In the genomic region with DNA sequence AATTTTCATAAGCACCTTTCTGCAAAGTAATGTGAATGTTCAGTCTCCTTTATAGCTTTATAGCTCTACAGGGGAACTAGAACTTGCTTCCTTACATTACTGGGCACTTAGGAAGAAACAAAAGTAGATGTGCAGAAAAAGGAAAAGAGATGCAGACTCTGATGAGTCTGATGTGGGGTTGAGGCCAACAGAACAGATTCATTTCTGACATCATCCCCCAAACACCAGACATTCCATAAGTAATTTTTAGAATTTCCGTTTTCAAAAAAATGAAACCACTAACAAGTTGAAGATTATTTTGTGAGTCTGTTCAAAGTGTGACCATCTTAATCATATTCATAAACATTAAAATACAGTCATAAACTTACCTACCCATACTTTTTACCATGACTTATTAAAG, we compare ENCODE assay signal across 28 cellular contexts.
"Had no signal": no experiment of that assay in that cellular context is flagged by ENCODE, and none has a peak within 500 bp of the region (broad histone marks: within the 10 kb centered on the region; RNA-seq: fewer than 3 reads in every experiment).

No MANE protein-coding gene starts in this region.

- H3K27ac Mint-ChIP-seq: activated CD8-positive, alpha-beta T cell treated with anti-CD3 and anti-CD28 coated beads, Interleukin-2, amount 10 ng/mL, durations not matched to agents 7 days and 5 days; activated naive CD4-positive, alpha-beta T cell treated with anti-CD3 and anti-CD28 coated beads, Interleukin-2, amount 50 U/mL, for 24 hours; activated T-helper 1 cell treated with anti-CD3 and anti-CD28 coated beads, Interleukin-12 subunit alpha, Interleukin-12 subunit beta, Interleukin-2, Interleukin-4 antibody, amounts not matched to agents 30 ng/mL and 10 ng/mL and 1 ng/mL, durations not matched to agents 14 hours and 24 hours and 36 hours; endodermal cell; naive thymus-derived CD8-positive, alpha-beta T cell; stimulated activated memory B cell treated with anti-CD40 and anti-IgM and Interleukin-4, amounts not matched to agents 10 μg/mL and 1 μg/mL and 100 μg/mL, for 72 hours; T-cell; T-helper 2 cell treated with Interferon-gamma antibody and Interleukin-4, amounts not matched to agents 5 μg/mL and 100 μg/mL, for 36 hours had no signal

- H3K9me3 Mint-ChIP-seq: activated naive CD4-positive, alpha-beta T cell treated with anti-CD3 and anti-CD28 coated beads, Interleukin-2, amount 50 U/mL, for 24 hours; activated T-helper 1 cell treated with anti-CD3 and anti-CD28 coated beads, Interleukin-12 subunit alpha, Interleukin-12 subunit beta, Interleukin-2, Interleukin-4 antibody, amounts not matched to agents 30 ng/mL and 10 ng/mL and 1 ng/mL, durations not matched to agents 14 hours and 24 hours and 36 hours; stimulated activated memory B cell treated with anti-CD40 and anti-IgM and Interleukin-4, amounts not matched to agents 10 μg/mL and 1 μg/mL and 100 μg/mL, for 72 hours; T-cell; T-helper 2 cell treated with Interferon-gamma antibody and Interleukin-4, amounts not matched to agents 5 μg/mL and 100 μg/mL, for 36 hours had no signal

- H3K9me3 ChIP-seq: adrenal gland, breast epithelium, left ventricle myocardium inferior, ovary, psoas muscle, stomach, suprapubic skin, tibial nerve had no signal

- H3K27ac ChIP-seq: adrenal gland, ascending aorta, breast epithelium, left ventricle myocardium inferior, ovary, psoas muscle, skin epidermis, stomach, suprapubic skin, tibial nerve, VCaP had no signal

- H3K4me3 Mint-ChIP-seq: activated CD8-positive, alpha-beta T cell treated with anti-CD3 and anti-CD28 coated beads, Interleukin-2, amount 10 ng/mL, durations not matched to agents 7 days and 5 days; activated naive CD4-positive, alpha-beta T cell treated with anti-CD3 and anti-CD28 coated beads, Interleukin-2, amount 50 U/mL, for 24 hours; activated T-helper 1 cell treated with anti-CD3 and anti-CD28 coated beads, Interleukin-12 subunit alpha, Interleukin-12 subunit beta, Interleukin-2, Interleukin-4 antibody, amounts not matched to agents 30 ng/mL and 10 ng/mL and 1 ng/mL, durations not matched to agents 14 hours and 24 hours and 36 hours; endodermal cell; naive thymus-derived CD8-positive, alpha-beta T cell; stimulated activated memory B cell treated with anti-CD40 and anti-IgM and Interleukin-4, amounts not matched to agents 10 μg/mL and 1 μg/mL and 100 μg/mL, for 72 hours; T-cell; T-helper 2 cell treated with Interferon-gamma antibody and Interleukin-4, amounts not matched to agents 5 μg/mL and 100 μg/mL, for 36 hours had no signal

- H3K4me3 ChIP-seq: adrenal gland, ascending aorta, breast epithelium, left ventricle myocardium inferior, ovary, psoas muscle, skin epidermis, stomach, suprapubic skin, tibial nerve had no signal

- H3K36me3 ChIP-seq: breast epithelium, ovary had no signal

- H3K27me3 ChIP-seq: adrenal gland, ascending aorta, breast epithelium, ovary, stomach, suprapubic skin, tibial nerve had no signal

- ATAC-seq: activated CD4-positive, CD25-positive, alpha-beta regulatory T cell treated with anti-CD3 and anti-CD28 coated beads, Interleukin-2, amount 50 U/mL, for 24 hours; activated CD8-positive, alpha-beta T cell treated with anti-CD3 and anti-CD28 coated beads, Interleukin-2, amount 10 ng/mL, durations not matched to agents 7 days and 5 days; naive thymus-derived CD8-positive, alpha-beta T cell; psoas muscle; right cardiac atrium; stimulated activated memory B cell treated with anti-CD40 and anti-IgM and Interleukin-4, amounts not matched to agents 10 μg/mL and 1 μg/mL and 100 μg/mL, for 72 hours; T-cell had no signal

- H3K4me1 Mint-ChIP-seq: stimulated activated memory B cell treated with anti-CD40 and anti-IgM and Interleukin-4, amounts not matched to agents 10 μg/mL and 1 μg/mL and 100 μg/mL, for 72 hours had no signal

- H3K27me3 Mint-ChIP-seq: activated naive CD4-positive, alpha-beta T cell treated with anti-CD3 and anti-CD28 coated beads, Interleukin-2, amount 50 U/mL, for 24 hours; naive thymus-derived CD8-positive, alpha-beta T cell; stimulated activated memory B cell treated with anti-CD40 and anti-IgM and Interleukin-4, amounts not matched to agents 10 μg/mL and 1 μg/mL and 100 μg/mL, for 72 hours; T-cell had no signal

- DNase-seq: activated CD4-positive, alpha-beta T cell treated with anti-CD3 and anti-CD28 coated beads, Interleukin-2, amount 50 U/mL, for 1 hour; activated CD8-positive, alpha-beta T cell treated with anti-CD3 and anti-CD28 coated beads, Interleukin-2, amount 10 ng/mL, durations not matched to agents 7 days and 5 days; activated gamma-delta T cell; adrenal gland; cerebellar nuclear complex; cortex of kidney; endodermal cell; glutamatergic neuron; hippocampal formation; left ventricle myocardium inferior; naive thymus-derived CD8-positive, alpha-beta T cell; ovary; psoas muscle; right cardiac atrium; stimulated activated CD4-positive, alpha-beta T cell treated with anti-CD3 and anti-CD28 coated beads, Interleukin-1b, Interleukin-23, amount 100 ng/mL, for 48 hours; stomach; T-cell had no signal
